In genomic region chr4:48315728-48316630, GRCh38 we compare ENCODE assay signal across 1 cellular context.
TF ChIP-seq lines count a peak whose summit lies in the region.

No MANE protein-coding gene starts in this region.

TF ChIP-seq in GM23338, 12 proteins besides CTCF, POLR2A, EP300 and RAD21:
- TF ChIP-seq REST (IDR thresholded peaks at IDR 0.05; ENCODE audit: unreplicated experiment) (no peak), NANOG (IDR thresholded peaks at IDR 0.05; ENCODE audit: borderline replicate concordance) (no peak), ZNF462 (CRISPR knock-in tag; IDR thresholded peaks at IDR 0.05) (no peak), STAT1 (IDR thresholded peaks at IDR 0.05; ENCODE audit: unreplicated experiment) (no peak), EZH2phosphoT487 (IDR thresholded peaks at IDR 0.05; ENCODE audit: unreplicated experiment) (no peak), JUNB (IDR thresholded peaks at IDR 0.05; ENCODE audit: unreplicated experiment) (no peak), EZH2 (IDR thresholded peaks at IDR 0.05; ENCODE audit: low read depth, unreplicated experiment) (no peak), POLR2AphosphoS5 (IDR thresholded peaks at IDR 0.05; ENCODE audit: low read depth) (no peak), ZNF331 (CRISPR knock-in tag; IDR thresholded peaks at IDR 0.05; ENCODE audit: low read depth) (no peak), CREB1 (CRISPR knock-in tag; IDR thresholded peaks at IDR 0.05; ENCODE audit: low read depth) (no peak), ZNF114 (CRISPR knock-in tag; IDR thresholded peaks at IDR 0.05) (no peak), ETS1 (IDR thresholded peaks at IDR 0.05) (no peak)
